In the genomic region with DNA sequence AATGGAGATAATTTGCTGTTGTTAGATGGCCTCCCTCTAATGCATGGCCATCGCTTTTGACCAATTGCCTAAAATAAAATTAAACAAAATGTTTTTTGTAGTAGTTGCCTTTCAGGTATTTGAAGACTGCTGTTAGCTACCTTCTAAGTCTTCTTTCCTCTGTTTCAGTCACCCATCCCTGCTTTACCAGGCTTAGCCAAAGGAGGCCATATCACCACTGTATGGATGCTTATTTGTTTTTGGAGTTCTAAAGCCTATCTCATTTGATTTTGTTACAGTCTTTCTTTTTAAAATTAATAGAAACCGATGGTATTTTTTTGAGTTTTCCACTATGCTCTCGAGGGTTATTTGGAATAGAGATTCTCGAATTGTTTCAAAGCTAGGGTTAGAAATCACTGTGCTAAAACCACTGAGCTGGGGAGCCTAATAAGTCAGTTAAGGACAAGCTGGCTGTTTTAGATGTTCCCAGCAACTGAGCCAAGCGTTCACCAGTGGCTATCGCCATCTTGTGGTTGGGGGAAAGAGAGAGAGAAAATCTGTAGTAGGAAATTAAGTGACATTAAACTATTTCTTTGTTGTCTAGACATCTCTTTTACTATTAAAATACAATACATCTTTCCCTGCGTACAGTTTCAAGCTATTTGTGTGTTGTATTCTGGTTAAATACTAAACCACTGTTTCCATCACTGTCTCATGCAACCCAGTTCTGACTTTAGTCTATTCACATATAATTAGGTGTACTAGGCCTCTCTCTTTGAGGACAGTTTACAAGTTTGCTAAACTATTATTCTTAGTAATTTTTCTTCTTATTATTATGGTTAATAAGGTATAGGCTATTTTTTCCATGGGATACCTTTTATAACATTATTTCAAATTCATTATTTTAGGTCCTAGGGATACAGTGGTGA, we compare ENCODE assay signal across 7 cellular contexts. TPM values are rescaled to one million over a fixed set of nuclear protein-coding genes. Genes with fewer than 3 reads are reported as not detected.
DNase-seq lines count a peak whose midpoint lies in the region; ATAC-seq, FAIRE-seq and TF ChIP-seq lines count a peak whose summit lies in the region.

No MANE protein-coding gene starts in this region.

- H3K27ac ChIP-seq in DND-41 (ENCODE audit: low read length) (no peak overlapping the region), HepG2 (ENCODE audit: extremely low read length, insufficient read depth, low read length) (no peak overlapping the region), aorta (ENCODE audit: low read depth in 1 of 2, low read length in 2 of 2) (no peak overlapping the region)
- H3K27ac ChIP-seq in effector memory CD4-positive, alpha-beta T cell (ENCODE audit: insufficient read depth, low read length, poor library complexity, severe bottlenecking): no peak overlapping the region

- H3K4me1 ChIP-seq in DND-41 (ENCODE audit: insufficient read depth, low read length): no peaks in the 10 kb centered on the region
- H3K4me1 ChIP-seq in HepG2 (ENCODE audit: insufficient read depth, low read length): no peaks in the 10 kb centered on the region
- H3K4me1 ChIP-seq in effector memory CD4-positive, alpha-beta T cell (ENCODE audit: control insufficient read depth, insufficient read depth, low read length, poor library complexity, severe bottlenecking): no peaks in the 10 kb centered on the region
- H3K4me1 ChIP-seq in aorta (ENCODE audit: control insufficient read depth in 1 of 2, insufficient read depth in 2 of 2, low read length in 2 of 2): no peaks in the 10 kb centered on the region

- H3K36me3 ChIP-seq in DND-41 (ENCODE audit: insufficient read depth, low read length) (no peaks in the 10 kb centered on the region), HepG2 (replicated peaks in 1 of 2; ENCODE audit: control insufficient read depth in 1 of 2, insufficient read depth in 2 of 2, low read length in 2 of 2) (no peaks in the 10 kb centered on the region), aorta (ENCODE audit: control insufficient read depth in 1 of 2, insufficient read depth in 2 of 2, low read length in 1 of 2) (no peaks in the 10 kb centered on the region)
- no peaks in the 10 kb centered on the region for H3K36me3 ChIP-seq in effector memory CD4-positive, alpha-beta T cell (ENCODE audit: control insufficient read depth, insufficient read depth, low read length)

- in situ Hi-C loops in HepG2 (cut with HindIII; ENCODE audit: extremely low pct_ligation_motif_present, low pct_unique_long_range_greater_than_20kb): loop anchor here (10.0 kb wide), 2 partner anchors 112 to 612 kb away; no protein-coding TSS in a partner anchor

- BruUV-seq in HepG2 (replicated peaks; lab: Mats Ljungman, UMichigan): no TSS peak

- TF ChIP-seq EP300 in HepG2 (IDR thresholded peaks at IDR 0.05; ENCODE audit: low read depth in 2 of 2, low read length in 2 of 2) (no peak), HepG2 (CRISPR knock-in tag; IDR thresholded peaks at IDR 0.05; ENCODE audit: borderline replicate concordance) (no peak)

- H3K79me2 ChIP-seq in DND-41 (ENCODE audit: insufficient read depth, low read length) (no peaks in the 10 kb centered on the region), HepG2 (ENCODE audit: insufficient read depth, low read length) (no peaks in the 10 kb centered on the region)

- TF ChIP-seq POLR2A in HepG2 (IDR thresholded peaks at IDR 0.05; ENCODE audit: insufficient read depth in 1 of 2, low read depth in 2 of 2, low read length in 2 of 2): no peak

- H3K9ac ChIP-seq in DND-41 (ENCODE audit: low read depth, low read length) (no peak overlapping the region), HepG2 (ENCODE audit: insufficient read depth, low read depth, low read length) (no peak overlapping the region)

- 6% methylated on average over 7 of the region's 7 CpGs for WGBS in HepG2 (ENCODE audit: low lambda C conversion rate)
- 26 to 27% methylated on average over 7 of the region's 7 CpGs for WGBS in aorta, 2 donors

- POLR2A ChIA-PET in HepG2 (lab: Yijun Ruan, JAX): no interaction called here

- H4K20me1 ChIP-seq in DND-41 (ENCODE audit: insufficient read depth, low read length): no peaks in the 10 kb centered on the region
- H4K20me1 ChIP-seq in HepG2 (ENCODE audit: insufficient read depth, low read length): no peaks in the 10 kb centered on the region

- peak; percentile 39 for DNase-seq in DND-41
- peak; percentile 57 for DNase-seq in NCI-H748 (lab: John Stamatoyannopoulos, UW; ENCODE audit: unreplicated experiment)
- peak; percentile 66 for DNase-seq in cerebellar cortex (ENCODE audit: low spot score)
- DNase-seq in HepG2 (ENCODE audit: low spot score): peak; percentile 21
- DNase-seq in effector memory CD4-positive, alpha-beta T cell: no peak
- DNase-seq in aorta: no peak

- no peak for FAIRE-seq in HepG2 (lab: Jason Lieb, UNC)

- CTCF ChIA-PET in HepG2 (lab: Yijun Ruan, JAX; ENCODE audit: low intra/inter-chr PET ratio, low total read pairs): interaction anchor here (1.9 to 2.3 kb wide), 2 partner anchors 114 to 609 kb away, joined by 12 to 13 read pairs; no protein-coding TSS in a partner anchor

- TF ChIP-seq RAD21 in HepG2 (CRISPR knock-in tag; IDR thresholded peaks at IDR 0.05): 0 out of 2 replicates have a peak, but pooled peaks have one; percentile 32

- H3K9me3 ChIP-seq in DND-41 (ENCODE audit: insufficient read depth, low read length, severe bottlenecking) (no peaks in the 10 kb centered on the region), HepG2 (ENCODE audit: low read length) (no peaks in the 10 kb centered on the region), aorta (ENCODE audit: control insufficient read depth, low read length) (no peaks in the 10 kb centered on the region)
- H3K9me3 ChIP-seq in effector memory CD4-positive, alpha-beta T cell (ENCODE audit: control insufficient read depth, low read length): no peaks in the 10 kb centered on the region

- no peak overlapping the region for H3K4me3 ChIP-seq in DND-41 (ENCODE audit: low read depth in 1 of 2, low read length in 2 of 2)
- H3K4me3 ChIP-seq in HepG2 (replicated peaks in 1 of 3; ENCODE audit: insufficient read depth in 1 of 3, low read depth in 2 of 3, low read length in 3 of 3): no peak overlapping the region
- no peak overlapping the region for H3K4me3 ChIP-seq in effector memory CD4-positive, alpha-beta T cell (ENCODE audit: insufficient read depth, low read depth, low read length, poor library complexity, severe bottlenecking)
- H3K4me3 ChIP-seq in aorta (ENCODE audit: low read length in 2 of 2): no peak overlapping the region

- H3K27me3 ChIP-seq in DND-41 (ENCODE audit: insufficient read depth, low read length, poor library complexity): no peaks in the 10 kb centered on the region
- no peaks in the 10 kb centered on the region for H3K27me3 ChIP-seq in HepG2 (ENCODE audit: control insufficient read depth in 1 of 2, insufficient read depth in 2 of 2, low read length in 2 of 2)
- no peaks in the 10 kb centered on the region for H3K27me3 ChIP-seq in effector memory CD4-positive, alpha-beta T cell (replicated peaks; ENCODE audit: control insufficient read depth, insufficient read depth, low read length, poor library complexity, severe bottlenecking)
- H3K27me3 ChIP-seq in aorta (ENCODE audit: control insufficient read depth in 1 of 2, insufficient read depth in 2 of 2, low read length in 1 of 2): peaks cover 0 to 2% of the 10 kb centered on the region in 2 donors

- intact Hi-C loops in HepG2 (cut with micrococcal nuclease; ENCODE audit: unreplicated experiment): loop anchor here (1.0 to 10.0 kb wide), 6 partner anchors 114 to 610 kb away; no protein-coding TSS in a partner anchor
- intact Hi-C loops in aorta (cut with DNase I): loop anchor here (5.0 to 10.0 kb wide), 2 partner anchors 112 to 115 kb away; no protein-coding TSS in a partner anchor

- TF ChIP-seq CTCF in DND-41 (IDR thresholded peaks at IDR 0.05; ENCODE audit: borderline replicate concordance, extremely low read depth, low read length, poor library complexity, severe bottlenecking): peak; percentile 74
- peak; percentile 78 for TF ChIP-seq CTCF in HepG2 (CRISPR knock-in tag; IDR thresholded peaks at IDR 0.05)

- H3K4me2 ChIP-seq in DND-41 (ENCODE audit: insufficient read depth, low read length) (no peak overlapping the region), HepG2 (ENCODE audit: low read depth, low read length) (no peak overlapping the region)

- H2AFZ ChIP-seq in DND-41 (ENCODE audit: low read depth, low read length): no peak overlapping the region
- no peak overlapping the region for H2AFZ ChIP-seq in HepG2 (ENCODE audit: low read length)

- peak; percentile 61; the same call in 2 of the 3 replicates for ATAC-seq in DND-41 (ENCODE audit: insufficient read depth, low read depth)
- peak; percentile 55 for ATAC-seq in GM21576 (IDR thresholded peaks at IDR 0.05; ENCODE audit: unreplicated experiment)
- ATAC-seq in HepG2: peak; percentile 69
- ATAC-seq in aorta (ENCODE audit: low FRiP score): no peak

TF ChIP-seq in HepG2, 621 proteins besides CTCF, POLR2A, EP300 and RAD21 (continues in another document):
- TF ChIP-seq NFE2 (CRISPR knock-in tag; IDR thresholded peaks at IDR 0.05) (no peak), SMC3 (IDR thresholded peaks at IDR 0.05; ENCODE audit: low read length) (peak; percentile 75)

RNA-seq across cellular contexts. Expression of a gene that starts 52.2 kb away (rescaled TPM):
- total RNA-seq in HepG2 (2016; rRNA removed; fragmentation: Illumina TruSeq; extraction: Trizol) (not detected in 2 replicates), aorta (under 1 TPM in 1 of 2 donors, not detected in 1; 0.42 TPM)
- not detected in 2 replicates for total RNA-seq in HepG2 (2016; cell fraction: cytosol; rRNA removed; fragmentation: Illumina TruSeq; extraction: Trizol; ENCODE audit: low read depth)
- not detected in 2 replicates for total RNA-seq in HepG2 (2016; cell fraction: insoluble cytoplasmic fraction; rRNA removed; fragmentation: Illumina TruSeq; extraction: Trizol)
- not detected in 2 replicates for total RNA-seq in HepG2 (2016; cell fraction: membrane; rRNA removed; fragmentation: Illumina TruSeq; extraction: Trizol)
- total RNA-seq in HepG2 (2016; cell fraction: nucleus; rRNA removed; fragmentation: Illumina TruSeq; extraction: Trizol): not detected in 2 replicates
- polyA plus RNA-seq in HepG2 (2011; rRNA removed) (not detected in 2 replicates), aorta (not detected)
- not detected in 2 replicates for polyA plus RNA-seq in HepG2 (2011; cell fraction: cytosol; rRNA removed)
- not detected in 2 replicates for polyA plus RNA-seq in HepG2 (2011; cell fraction: nucleus; rRNA removed)
- not detected in 2 replicates for polyA plus RNA-seq in HepG2 (2012)
- polyA plus RNA-seq in HepG2 (2016; cell fraction: cytosol; fragmentation: Illumina TruSeq; extraction: Trizol; ENCODE audit: low read depth): not detected in 2 replicates
- polyA plus RNA-seq in HepG2 (2016; cell fraction: insoluble cytoplasmic fraction; fragmentation: Illumina TruSeq; extraction: Trizol; ENCODE audit: low read depth): not detected in 2 replicates
- not detected in 2 replicates for polyA plus RNA-seq in HepG2 (2016; cell fraction: membrane; fragmentation: Illumina TruSeq; extraction: Trizol; ENCODE audit: low read depth)
- polyA plus RNA-seq in HepG2 (2016; cell fraction: nucleus; fragmentation: Illumina TruSeq; extraction: Trizol; ENCODE audit: insufficient read depth, low read depth): 0.09 TPM in 1 of 2 replicates, not detected in the other
- polyA minus RNA-seq in HepG2 (2011; rRNA and poly(A)+ RNA removed; ENCODE audit: low replicate concordance): not detected in 2 replicates
- polyA minus RNA-seq in HepG2 (2011; cell fraction: cytosol; rRNA and poly(A)+ RNA removed): not detected in 2 replicates
- not detected in 2 replicates for polyA minus RNA-seq in HepG2 (2011; cell fraction: nucleus; rRNA and poly(A)+ RNA removed)

Comparison
In these comparisons a context has a peak if more than half of its experiments do, and no peak if none do; other contexts are left out.
1. DNase-seq: peak in DND-41 (single experiment), NCI-H748 (single experiment), cerebellar cortex (single experiment) and HepG2 (single experiment); none in effector memory CD4-positive, alpha-beta T cell (0 of 3) and aorta (0 of 2).